ENCODE assay signal across 8 cellular contexts in genomic region chr3:13480340-13481318, GRCh38. TPM values are rescaled to one million over a fixed set of nuclear protein-coding genes. Genes with fewer than 3 reads are reported as not detected.
DNase-seq lines count a peak whose midpoint lies in the region; ATAC-seq and TF ChIP-seq lines count a peak whose summit lies in the region.
"Had no signal": no experiment of that assay in that cellular context is flagged by ENCODE, and none has a peak within 500 bp of the region (broad histone marks: within the 10 kb centered on the region; RNA-seq: fewer than 3 reads in every experiment).

No MANE protein-coding gene starts in this region.

- peak overlapping the region; percentile 73 for H3K4me3 Mint-ChIP-seq in activated T-cell treated with anti-CD3 and anti-CD28 coated beads, Interleukin-2, amount 50 U/mL, for 24 hours

- peaks cover 33% of the 10 kb centered on the region for H3K4me1 Mint-ChIP-seq in activated T-cell treated with anti-CD3 and anti-CD28 coated beads, Interleukin-2, amount 50 U/mL, for 24 hours (ENCODE audit: low read depth)

- peaks cover 4% of the 10 kb centered on the region for H3K36me3 Mint-ChIP-seq in activated T-cell treated with anti-CD3 and anti-CD28 coated beads, Interleukin-2, amount 50 U/mL, for 24 hours (ENCODE audit: low read depth)
- H3K36me3 Mint-ChIP-seq: activated naive CD4-positive, alpha-beta T cell treated with anti-CD3 and anti-CD28 coated beads, Interleukin-2, amount 50 U/mL, for 72 hours had no signal

- no peaks in the 10 kb centered on the region for H3K9me3 ChIP-seq in neuron (ENCODE audit: low read length)

- H3K27me3 Mint-ChIP-seq in activated T-cell treated with anti-CD3 and anti-CD28 coated beads, Interleukin-2, amount 50 U/mL, for 24 hours, result no peaks in the 10 kb centered on the region

- peak overlapping the region; percentile 33 for H3K27ac Mint-ChIP-seq in activated T-cell treated with anti-CD3 and anti-CD28 coated beads, Interleukin-2, amount 50 U/mL, for 24 hours

- no peak for TF ChIP-seq CTCF in fibroblast of villous mesenchyme (IDR thresholded peaks at IDR 0.05; ENCODE audit: insufficient read depth, low read depth, low read length)

- no peaks in the 10 kb centered on the region for H3K36me3 ChIP-seq in neuron (ENCODE audit: insufficient read depth, low read length)

- ATAC-seq in GM19043 (IDR thresholded peaks at IDR 0.05; ENCODE audit: low read depth, unreplicated experiment), result peak; percentile 11
- peak; percentile 21 for ATAC-seq in HG03175 (IDR thresholded peaks at IDR 0.05; ENCODE audit: unreplicated experiment)

- in situ Hi-C loops in KBM-7 (cut with MboI; ENCODE audit: low pct_unique_long_range_greater_than_20kb, low sequenced_read_pairs), result no loop called here

- H3K4me1 ChIP-seq in neuron (ENCODE audit: insufficient read depth, low read length), result peaks cover 17% of the 10 kb centered on the region

- H3K27me3 ChIP-seq in neuron (ENCODE audit: insufficient read depth, low read length), result no peaks in the 10 kb centered on the region

- no peak for DNase-seq in activated T-cell treated with anti-CD3 and anti-CD28 coated beads, Interleukin-2, amount 50 U/mL, for 24 hours
- DNase-seq in fibroblast of villous mesenchyme (ENCODE audit: low read depth), result peak; percentile 14
- DNase-seq in KBM-7, result no peak
- no peak for DNase-seq in SHP77 treated with DMSO at 0.1 percent for 48 hours (lab: John Stamatoyannopoulos, UW)

- H3K9me3 Mint-ChIP-seq in activated T-cell treated with anti-CD3 and anti-CD28 coated beads, Interleukin-2, amount 50 U/mL, for 24 hours, result no peaks in the 10 kb centered on the region
- H3K9me3 Mint-ChIP-seq: activated naive CD4-positive, alpha-beta T cell treated with anti-CD3 and anti-CD28 coated beads, Interleukin-2, amount 50 U/mL, for 72 hours had no signal

- H2AFZ ChIP-seq in neuron (ENCODE audit: low read depth, low read length), result peak overlapping the region; percentile 56

- H3K4me3 ChIP-seq in fibroblast of villous mesenchyme (ENCODE audit: low read depth, low read length) (peak overlapping the region; percentile 67), neuron (ENCODE audit: low read length) (peak overlapping the region; percentile 53)

RNA-seq across cellular contexts. Expression of gene HDAC11, which starts 0.5 kb away (rescaled TPM):
- 7.1 and 9.5 TPM in 2 replicates for total RNA-seq in fibroblast of villous mesenchyme
